Comparison of ENCODE assay signal across 28 cellular contexts in genomic region chr14:35418093-35418492, GRCh38.
"Had no signal": no experiment of that assay in that cellular context is flagged by ENCODE, and none has a peak within 500 bp of the region (broad histone marks: within the 10 kb centered on the region; RNA-seq: fewer than 3 reads in every experiment).

No MANE protein-coding gene starts in this region.

- H3K27me3 Mint-ChIP-seq: activated B cell treated with CpG ODN at 0.5 μM for 24 hours had no signal

- H3K36me3 Mint-ChIP-seq: activated CD8-positive, alpha-beta memory T cell treated with anti-CD3 and anti-CD28 coated beads, Interleukin-2, amount 10 ng/mL, durations not matched to agents 7 days and 5 days; activated naive CD4-positive, alpha-beta T cell treated with anti-CD3 and anti-CD28 coated beads, Interleukin-2, amount 50 U/mL, for 72 hours had no signal

- H3K27ac Mint-ChIP-seq: activated B cell treated with CpG ODN at 0.5 μM for 24 hours; activated CD8-positive, alpha-beta memory T cell treated with anti-CD3 and anti-CD28 coated beads, Interleukin-2, amount 10 ng/mL, durations not matched to agents 7 days and 5 days had no signal

- H3K4me3 Mint-ChIP-seq: activated B cell treated with CpG ODN at 0.5 μM for 24 hours; activated CD8-positive, alpha-beta memory T cell treated with anti-CD3 and anti-CD28 coated beads, Interleukin-2, amount 10 ng/mL, durations not matched to agents 7 days and 5 days; IgD-negative memory B cell had no signal

- H3K9me3 Mint-ChIP-seq: activated B cell treated with CpG ODN at 0.5 μM for 24 hours; activated naive CD4-positive, alpha-beta T cell treated with anti-CD3 and anti-CD28 coated beads, Interleukin-2, amount 50 U/mL, for 72 hours; activated naive CD8-positive, alpha-beta T cell treated with anti-CD3 and anti-CD28 coated beads, Interleukin-2, amount 50 U/mL, for 24 hours; activated T-cell treated with anti-CD3 and anti-CD28 coated beads, Interleukin-2, amount 50 U/mL, for 4 hours; IgD-negative memory B cell had no signal

- ATAC-seq: activated CD8-positive, alpha-beta memory T cell treated with anti-CD3 and anti-CD28 coated beads, Interleukin-2, amount 10 ng/mL, durations not matched to agents 7 days and 5 days; activated naive CD4-positive, alpha-beta T cell treated with anti-CD3 and anti-CD28 coated beads, Interleukin-2, amount 50 U/mL, for 72 hours; activated naive CD8-positive, alpha-beta T cell treated with anti-CD3 and anti-CD28 coated beads, Interleukin-2, amount 50 U/mL, for 24 hours; activated T-cell treated with anti-CD3 and anti-CD28 coated beads, Interleukin-2, amount 50 U/mL, for 4 hours; body of pancreas; Panc1; Right ventricle myocardium inferior had no signal

- DNase-seq: activated B cell treated with CpG ODN at 0.5 μM for 24 hours; activated CD4-positive, alpha-beta T cell treated with anti-CD3 and anti-CD28 coated beads, Interleukin-2, amount 50 U/mL, for 48 hours; activated CD8-positive, alpha-beta memory T cell treated with anti-CD3 and anti-CD28 coated beads, Interleukin-2, amount 10 ng/mL, durations not matched to agents 7 days and 5 days; activated effector memory CD4-positive, alpha-beta T cell treated with anti-CD3 and anti-CD28 coated beads, Interleukin-2, amount 50 U/mL, for 16 hours; activated naive CD4-positive, alpha-beta T cell treated with Interleukin-2 at 50 U/mL for 16 hours; activated naive CD8-positive, alpha-beta T cell treated with anti-CD3 and anti-CD28 coated beads, Interleukin-2, amount 50 U/mL, for 24 hours; activated T-cell treated with anti-CD3 and anti-CD28 coated beads, Interleukin-2, amount 50 U/mL, for 4 hours; amniotic stem cell; body of pancreas; central memory CD4-positive, alpha-beta T cell; KG1; MG63; MV-4-11; NCI-H1105; NCI-H1436; NCI-H187; NCI-H2081; NCI-H510A treated with DMSO at 0.1 percent for 48 hours; NCI-H69; NK-92 treated with Interleukin-12 subunit alpha and Interleukin-12 subunit beta, amount 100 ng/mL, for 24 hours; OCI-M1; RPMI8226; T-helper 2 cell; T1000 had no signal
